In genomic region chr3:195839260-195840010, GRCh38 we compare ENCODE assay signal across 19 cellular contexts. TPM values are rescaled to one million over a fixed set of nuclear protein-coding genes. Genes with fewer than 3 reads are reported as not detected.
A peak's percentile ranks its signal among the peaks of the same experiment; 100 is the strongest.
DNase-seq lines count a peak whose midpoint lies in the region; ATAC-seq lines count a peak whose summit lies in the region.
"Had no signal": no experiment of that assay in that cellular context is flagged by ENCODE, and none has a peak within 500 bp of the region (broad histone marks: within the 10 kb centered on the region; RNA-seq: fewer than 3 reads in every experiment).

No MANE protein-coding gene starts in this region.

- H3K27me3 Mint-ChIP-seq in memory B cell: peaks cover 13% of the 10 kb centered on the region
- H3K27me3 Mint-ChIP-seq in CD8-positive, alpha-beta memory T cell: peaks cover 4 to 12% of the 10 kb centered on the region in 2 donors

- H3K27ac Mint-ChIP-seq in memory B cell: no peak overlapping the region
- no peak overlapping the region for H3K27ac Mint-ChIP-seq in CD8-positive, alpha-beta memory T cell
- H3K27ac Mint-ChIP-seq: activated CD4-positive, alpha-beta memory T cell treated with anti-CD3 and anti-CD28 coated beads, Interleukin-2, amount 10 ng/mL, durations not matched to agents 7 days and 5 days; activated T-cell treated with anti-CD3 and anti-CD28 coated beads, Interleukin-2, amount 50 U/mL, for 72 hours had no signal

- H3K4me1 ChIP-seq in HUES48 (ENCODE audit: control insufficient read depth, insufficient read depth, low read length): peaks cover 12% of the 10 kb centered on the region; the same call in 1 of the 2 replicates
- H3K4me1 ChIP-seq in CD8-positive, alpha-beta memory T cell (ENCODE audit: insufficient read depth, low read length): no peaks in the 10 kb centered on the region
- H3K4me1 ChIP-seq: esophagus squamous epithelium had no signal

- CTCF ChIA-PET in CD8-positive, alpha-beta memory T cell (lab: Charles Lee): interaction anchor here (1.8 kb wide), 1 partner anchor 11 kb away, joined by 14 read pairs; no protein-coding TSS in a partner anchor

- H3K27me3 ChIP-seq in HUES48 (ENCODE audit: control insufficient read depth, insufficient read depth, low read length) (no peaks in the 10 kb centered on the region), MG63 (no peaks in the 10 kb centered on the region)
- H3K27me3 ChIP-seq in CD8-positive, alpha-beta memory T cell (ENCODE audit: insufficient read depth, low read length, poor library complexity, severe bottlenecking): no peaks in the 10 kb centered on the region
- H3K27me3 ChIP-seq: dorsolateral prefrontal cortex had no signal

- no peak overlapping the region for H3K4me3 Mint-ChIP-seq in memory B cell
- H3K4me3 Mint-ChIP-seq in CD8-positive, alpha-beta memory T cell: no peak overlapping the region
- H3K4me3 Mint-ChIP-seq: activated CD4-positive, alpha-beta memory T cell treated with anti-CD3 and anti-CD28 coated beads, Interleukin-2, amount 10 ng/mL, durations not matched to agents 7 days and 5 days; activated T-cell treated with anti-CD3 and anti-CD28 coated beads, Interleukin-2, amount 50 U/mL, for 72 hours; immature natural killer cell; natural killer cell treated with Interleukin-12 subunit alpha and Interleukin-12 subunit beta and Interleukin-15 and Interleukin-18, amount 100 ng/mL, for 72 hours had no signal

- H3K9ac ChIP-seq in HUES48 (ENCODE audit: low read depth, low read length) (no peak overlapping the region), SK-N-MC (ENCODE audit: insufficient read length) (peak overlapping the region; percentile 12)

- POLR2A ChIA-PET in CD8-positive, alpha-beta memory T cell (lab: Charles Lee): no interaction called here

- H3K9me3 ChIP-seq in HUES48 (ENCODE audit: control insufficient read depth, insufficient read depth, low read length) (no peaks in the 10 kb centered on the region), SK-N-MC (ENCODE audit: low read depth, low read length) (no peaks in the 10 kb centered on the region), MG63 (no peaks in the 10 kb centered on the region)
- no peaks in the 10 kb centered on the region for H3K9me3 ChIP-seq in CD8-positive, alpha-beta memory T cell (ENCODE audit: low read length)
- H3K9me3 ChIP-seq: esophagus squamous epithelium had no signal

- H3K27ac ChIP-seq in HUES48 (ENCODE audit: low read depth, low read length) (peak overlapping the region; percentile 27), SK-N-MC (no peak overlapping the region)
- H3K27ac ChIP-seq in CD8-positive, alpha-beta memory T cell (ENCODE audit: low read depth, low read length): no peak overlapping the region
- H3K27ac ChIP-seq: dorsolateral prefrontal cortex, esophagus squamous epithelium had no signal

- H3K36me3 ChIP-seq in HUES48 (ENCODE audit: control insufficient read depth, insufficient read depth, low read length) (no peaks in the 10 kb centered on the region), SK-N-MC (ENCODE audit: insufficient read depth, low read length) (no peaks in the 10 kb centered on the region), MG63 (no peaks in the 10 kb centered on the region)
- no peaks in the 10 kb centered on the region for H3K36me3 ChIP-seq in CD8-positive, alpha-beta memory T cell (ENCODE audit: insufficient read depth, low read length)
- H3K36me3 ChIP-seq: esophagus squamous epithelium had no signal

- peaks cover 10% of the 10 kb centered on the region for H3K4me1 Mint-ChIP-seq in memory B cell
- H3K4me1 Mint-ChIP-seq in CD8-positive, alpha-beta memory T cell: no peaks in the 10 kb centered on the region
- H3K4me1 Mint-ChIP-seq: activated CD4-positive, alpha-beta memory T cell treated with anti-CD3 and anti-CD28 coated beads, Interleukin-2, amount 10 ng/mL, durations not matched to agents 7 days and 5 days; immature natural killer cell had no signal

- H3K9me3 Mint-ChIP-seq in memory B cell: no peaks in the 10 kb centered on the region
- no peaks in the 10 kb centered on the region for H3K9me3 Mint-ChIP-seq in CD8-positive, alpha-beta memory T cell
- H3K9me3 Mint-ChIP-seq: activated CD4-positive, alpha-beta memory T cell treated with anti-CD3 and anti-CD28 coated beads, Interleukin-2, amount 10 ng/mL, durations not matched to agents 7 days and 5 days; activated T-cell treated with anti-CD3 and anti-CD28 coated beads, Interleukin-2, amount 50 U/mL, for 72 hours; natural killer cell treated with Interleukin-12 subunit alpha and Interleukin-12 subunit beta and Interleukin-15 and Interleukin-18, amount 100 ng/mL, for 72 hours had no signal

- DNase-seq in ELF-1 (ENCODE audit: low read depth, low spot score): peak; percentile 66
- DNase-seq in SK-N-MC (ENCODE audit: low read depth, low spot score): no peak
- DNase-seq in memory B cell (ENCODE audit: low spot score in 2 of 2): no peak
- no peak for DNase-seq in MG63
- DNase-seq in NCI-H1092 treated with DMSO at 0.1 percent for 48 hours (lab: John Stamatoyannopoulos, UW): no peak
- DNase-seq in CD8-positive, alpha-beta memory T cell: no peak
- DNase-seq: activated CD4-positive, alpha-beta memory T cell treated with anti-CD3 and anti-CD28 coated beads, Interleukin-2, amount 10 ng/mL, durations not matched to agents 7 days and 5 days; activated T-cell treated with anti-CD3 and anti-CD28 coated beads, Interleukin-2, amount 50 U/mL, for 72 hours; dorsolateral prefrontal cortex; esophagus squamous epithelium; immature natural killer cell; mammary epithelial cell; NCI-H1694; right cardiac atrium; SW 1271 had no signal

- H3K36me3 Mint-ChIP-seq in memory B cell: no peaks in the 10 kb centered on the region
- H3K36me3 Mint-ChIP-seq in CD8-positive, alpha-beta memory T cell: no peaks in the 10 kb centered on the region
- H3K36me3 Mint-ChIP-seq: immature natural killer cell; natural killer cell treated with Interleukin-12 subunit alpha and Interleukin-12 subunit beta and Interleukin-15 and Interleukin-18, amount 100 ng/mL, for 72 hours had no signal

- peak; percentile 12 for ATAC-seq in memory B cell (ENCODE audit: low read depth)
- ATAC-seq in HG03457 (IDR thresholded peaks at IDR 0.05; ENCODE audit: unreplicated experiment): no peak
- ATAC-seq: activated T-cell treated with anti-CD3 and anti-CD28 coated beads, Interleukin-2, amount 50 U/mL, for 72 hours; natural killer cell treated with Interleukin-12 subunit alpha and Interleukin-12 subunit beta and Interleukin-15 and Interleukin-18, amount 100 ng/mL, for 72 hours had no signal

- H3K4me3 ChIP-seq in HUES48 (ENCODE audit: low read depth, low read length) (no peak overlapping the region), SK-N-MC (no peak overlapping the region), MG63 (no peak overlapping the region)
- no peak overlapping the region for H3K4me3 ChIP-seq in CD8-positive, alpha-beta memory T cell (ENCODE audit: low read length)
- H3K4me3 ChIP-seq: esophagus squamous epithelium had no signal

RNA-seq across cellular contexts. Expression of gene MUC4, which starts 27.7 kb away (rescaled TPM):
- not detected in 2 replicates for total RNA-seq in MG63 (2014; rRNA removed; shearing (Covaris generic); ENCODE audit: low replicate concordance)
- under 1 TPM; 0.24 to 0.35 TPM for total RNA-seq in CD8-positive, alpha-beta memory T cell
- polyA plus RNA-seq in CD8-positive, alpha-beta memory T cell: not detected
- total RNA-seq: mammary epithelial cell had no signal
- polyA plus RNA-seq: AG04450, mammary epithelial cell had no signal
